In genomic region chr11:95230054-95231034, GRCh38 we compare ENCODE assay signal across 8 cellular contexts. TPM values are rescaled to one million over a fixed set of nuclear protein-coding genes. Genes with fewer than 3 reads are reported as not detected.
DNase-seq lines count a peak whose midpoint lies in the region; ATAC-seq and TF ChIP-seq lines count a peak whose summit lies in the region.

No MANE protein-coding gene starts in this region.

- H3K27ac Mint-ChIP-seq in immature natural killer cell: peak overlapping the region; percentile 30 to 84 (median 73)

- intact Hi-C loops in breast epithelium (cut with DNase I; ENCODE audit: low total_unique reads): no loop called here

- ATAC-seq in GM19035 (IDR thresholded peaks at IDR 0.05; ENCODE audit: unreplicated experiment): peak; percentile 19
- ATAC-seq in HG03280 (IDR thresholded peaks at IDR 0.05; ENCODE audit: unreplicated experiment): peak; percentile 7

- H3K4me3 Mint-ChIP-seq in immature natural killer cell: peak overlapping the region; percentile 91 to 96 (median 92)

- H3K27me3 Mint-ChIP-seq in immature natural killer cell (ENCODE audit: low read depth in 3 of 3): peaks cover 7 to 27% (median 8%) of the 10 kb centered on the region in 3 donors

- H3K27ac ChIP-seq in breast epithelium: peak overlapping the region; percentile 92 to 93
- peak overlapping the region; percentile 45 for H3K27ac ChIP-seq in skeletal muscle tissue (ENCODE audit: low read depth, low read length)

- peak overlapping the region; percentile 68 to 76 (median 74) for H3K9ac ChIP-seq in skeletal muscle tissue (ENCODE audit: low read depth in 1 of 3, low read length in 3 of 3)

- no peak for TF ChIP-seq POLR2A in breast epithelium (IDR thresholded peaks at IDR 0.05)

- H3K4me3 ChIP-seq in breast epithelium (peak overlapping the region; percentile 81 to 96 (median 84)), skeletal muscle tissue (ENCODE audit: low read length in 3 of 3) (peak overlapping the region; percentile 74 to 91 (median 75))

- H3K4me1 Mint-ChIP-seq in immature natural killer cell: peaks cover 12 to 15% of the 10 kb centered on the region in 2 donors

- H3K36me3 Mint-ChIP-seq in immature natural killer cell: no peaks in the 10 kb centered on the region

- H3K27me3 ChIP-seq in breast epithelium (no peaks in the 10 kb centered on the region), skeletal muscle tissue (ENCODE audit: control insufficient read depth in 3 of 3, insufficient read depth in 3 of 3, low read length in 3 of 3) (no peaks in the 10 kb centered on the region)

- no peak for TF ChIP-seq CTCF in breast epithelium (IDR thresholded peaks at IDR 0.05)

- no peaks in the 10 kb centered on the region for H3K36me3 ChIP-seq in breast epithelium
- H3K36me3 ChIP-seq in skeletal muscle tissue (ENCODE audit: control insufficient read depth in 3 of 3, insufficient read depth in 3 of 3, low read length in 3 of 3): no peaks in the 10 kb centered on the region

- H3K4me1 ChIP-seq in breast epithelium (no peaks in the 10 kb centered on the region), skeletal muscle tissue (ENCODE audit: control insufficient read depth in 3 of 3, insufficient read depth in 3 of 3, low read length in 3 of 3) (peaks cover 13 to 27% (median 26%) of the 10 kb centered on the region in 3 donors)

- DNase-seq in AG08395 (ENCODE audit: low spot score): peak; percentile 5
- DNase-seq in SW480 (ENCODE audit: low spot score): peak; percentile 52
- peak; percentile 21 to 47 for DNase-seq in breast epithelium (ENCODE audit: low spot score in 2 of 2)
- DNase-seq in immature natural killer cell: peak in 2 of 3 donors; percentile 8 to 18
- DNase-seq in GM19240 (ENCODE audit: insufficient read length, low spot score): no peak

- H3K9me3 ChIP-seq in breast epithelium (no peaks in the 10 kb centered on the region), skeletal muscle tissue (ENCODE audit: control insufficient read depth in 3 of 3, low read length in 3 of 3) (no peaks in the 10 kb centered on the region)

- no peaks in the 10 kb centered on the region for H3K9me3 Mint-ChIP-seq in immature natural killer cell

RNA-seq across cellular contexts. Expression of gene SESN3, which starts 0.7 kb away (rescaled TPM):
- total RNA-seq in breast epithelium (10 to 100 TPM; 28.2 to 98.1 (median 39.7) TPM), skeletal muscle tissue (93.4 TPM)
- under 1 TPM; 0.29 to 0.45 (median 0.33) TPM for polyA plus RNA-seq in immature natural killer cell
